In the genomic region with DNA sequence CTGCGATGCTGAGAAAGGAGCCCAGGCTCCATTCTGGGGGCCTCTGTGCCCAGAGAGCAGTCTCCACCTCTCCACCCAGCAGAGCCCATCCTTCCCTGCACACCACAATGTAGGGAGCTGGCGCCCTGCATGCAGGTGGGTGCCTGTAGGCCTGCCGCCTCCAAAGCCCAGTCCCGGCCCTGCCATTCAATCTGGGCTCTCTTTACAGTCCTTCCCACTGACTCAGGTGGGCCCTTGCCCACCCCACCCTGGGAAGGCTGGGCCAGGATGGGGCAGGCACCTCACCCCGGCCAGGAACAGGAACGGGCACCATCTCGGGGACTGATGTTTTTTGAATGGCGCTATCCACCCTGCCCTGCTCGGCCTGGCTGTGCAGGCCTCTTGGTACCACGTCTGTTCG, we compare ENCODE assay signal across 16 cellular contexts.
"Had no signal": no experiment of that assay in that cellular context is flagged by ENCODE, and none has a peak within 500 bp of the region (broad histone marks: within the 10 kb centered on the region; RNA-seq: fewer than 3 reads in every experiment).

No MANE protein-coding gene starts in this region.

- H3K27ac ChIP-seq: brain microvascular endothelial cell, neutrophil, prostate gland, SK-N-MC had no signal

- H3K36me3 Mint-ChIP-seq: activated naive CD4-positive, alpha-beta T cell treated with anti-CD3 and anti-CD28 coated beads, Interleukin-2, amount 50 U/mL, for 24 hours; naive thymus-derived CD4-positive, alpha-beta T cell; WTC11 had no signal

- H3K27me3 ChIP-seq: brain microvascular endothelial cell, neutrophil had no signal

- H3K9me3 Mint-ChIP-seq: activated CD4-positive, alpha-beta T cell treated with anti-CD3 and anti-CD28 coated beads, Interleukin-2, amount 10 ng/mL, durations not matched to agents 24 days and 14 days; activated naive CD4-positive, alpha-beta T cell treated with anti-CD3 and anti-CD28 coated beads, Interleukin-2, amount 50 U/mL, for 24 hours; activated T-helper 17 cell treated with anti-CD3 and anti-CD28 coated beads, Interleukin-2, amount 50 U/mL, for 72 hours; naive thymus-derived CD4-positive, alpha-beta T cell; T-helper 1 cell treated with Interleukin-12 subunit alpha and Interleukin-12 subunit beta and Interleukin-4 antibody, amounts not matched to agents 30 μg/mL and 1 μg/mL, for 36 hours; WTC11 had no signal

- ATAC-seq: activated T-helper 17 cell treated with anti-CD3 and anti-CD28 coated beads, Interleukin-2, amount 50 U/mL, for 72 hours; naive thymus-derived CD4-positive, alpha-beta T cell; sciatic nerve; WTC11 had no signal

- H3K27ac Mint-ChIP-seq: activated CD4-positive, alpha-beta T cell treated with anti-CD3 and anti-CD28 coated beads, Interleukin-2, amount 10 ng/mL, durations not matched to agents 24 days and 14 days; activated naive CD4-positive, alpha-beta T cell treated with anti-CD3 and anti-CD28 coated beads, Interleukin-2, amount 50 U/mL, for 24 hours; activated T-helper 17 cell treated with anti-CD3 and anti-CD28 coated beads, Interleukin-2, amount 50 U/mL, for 72 hours; naive thymus-derived CD4-positive, alpha-beta T cell; T-helper 1 cell treated with Interleukin-12 subunit alpha and Interleukin-12 subunit beta and Interleukin-4 antibody, amounts not matched to agents 30 μg/mL and 1 μg/mL, for 36 hours; WTC11 had no signal

- H3K4me3 ChIP-seq: prostate gland, SK-N-MC had no signal

- DNase-seq: activated CD4-positive, alpha-beta T cell treated with anti-CD3 and anti-CD28 coated beads, Interleukin-2, amount 10 ng/mL, durations not matched to agents 24 days and 14 days; amygdala; brain microvascular endothelial cell; cerebellar nuclear complex; foreskin melanocyte; naive thymus-derived CD4-positive, alpha-beta T cell; stimulated activated CD4-positive, alpha-beta T cell treated with anti-CD3 and anti-CD28 coated beads, Interleukin-12 subunit alpha, Interleukin-12 subunit beta, amount 100 ng/mL, for 4 hours; stimulated activated naive CD4-positive, alpha-beta T cell treated with Interleukin-2 at 50 U/mL for 16 hours had no signal

- H3K27me3 Mint-ChIP-seq: activated CD4-positive, alpha-beta T cell treated with anti-CD3 and anti-CD28 coated beads, Interleukin-2, amount 10 ng/mL, durations not matched to agents 24 days and 14 days; activated naive CD4-positive, alpha-beta T cell treated with anti-CD3 and anti-CD28 coated beads, Interleukin-2, amount 50 U/mL, for 24 hours; activated T-helper 17 cell treated with anti-CD3 and anti-CD28 coated beads, Interleukin-2, amount 50 U/mL, for 72 hours; naive thymus-derived CD4-positive, alpha-beta T cell had no signal

- H3K36me3 ChIP-seq: brain microvascular endothelial cell, neutrophil, prostate gland had no signal

- H3K9me3 ChIP-seq: neutrophil, prostate gland had no signal

- H3K4me1 Mint-ChIP-seq: activated CD4-positive, alpha-beta T cell treated with anti-CD3 and anti-CD28 coated beads, Interleukin-2, amount 10 ng/mL, durations not matched to agents 24 days and 14 days; activated naive CD4-positive, alpha-beta T cell treated with anti-CD3 and anti-CD28 coated beads, Interleukin-2, amount 50 U/mL, for 24 hours; activated T-helper 17 cell treated with anti-CD3 and anti-CD28 coated beads, Interleukin-2, amount 50 U/mL, for 72 hours; naive thymus-derived CD4-positive, alpha-beta T cell; WTC11 had no signal

- H3K4me3 Mint-ChIP-seq: activated CD4-positive, alpha-beta T cell treated with anti-CD3 and anti-CD28 coated beads, Interleukin-2, amount 10 ng/mL, durations not matched to agents 24 days and 14 days; activated naive CD4-positive, alpha-beta T cell treated with anti-CD3 and anti-CD28 coated beads, Interleukin-2, amount 50 U/mL, for 24 hours; activated T-helper 17 cell treated with anti-CD3 and anti-CD28 coated beads, Interleukin-2, amount 50 U/mL, for 72 hours; naive thymus-derived CD4-positive, alpha-beta T cell; T-helper 1 cell treated with Interleukin-12 subunit alpha and Interleukin-12 subunit beta and Interleukin-4 antibody, amounts not matched to agents 30 μg/mL and 1 μg/mL, for 36 hours; WTC11 had no signal

- H3K4me1 ChIP-seq: prostate gland had no signal
